16 cellular contexts compared by ENCODE assay signal in the genomic region with DNA sequence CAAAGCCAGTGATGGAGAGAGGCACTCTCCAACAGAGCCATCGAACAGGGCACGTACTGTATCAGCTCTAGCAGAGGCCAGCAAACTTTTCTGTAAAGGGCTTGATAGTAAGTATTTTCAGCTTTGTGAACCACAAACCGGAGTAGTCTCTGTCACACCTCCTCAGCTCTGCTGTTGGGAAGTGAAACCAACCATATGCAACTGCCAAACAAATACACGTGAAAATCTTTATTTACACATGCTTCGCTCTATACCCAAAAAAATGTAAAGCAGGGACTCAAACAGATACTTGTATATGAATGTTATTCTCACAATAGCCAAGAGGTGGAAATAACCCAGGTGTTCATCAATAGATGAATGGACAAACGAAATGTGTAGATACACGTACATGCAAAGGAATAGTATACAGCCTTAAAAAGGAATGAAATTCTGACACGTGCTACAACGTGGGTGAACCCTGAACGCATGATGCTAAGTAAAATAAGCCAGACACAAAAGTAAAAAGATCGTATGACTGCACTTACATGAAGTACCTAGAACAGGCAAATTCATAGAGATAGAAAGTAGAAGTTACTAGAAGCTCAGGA. TPM values are rescaled to one million over a fixed set of nuclear protein-coding genes. Genes with fewer than 3 reads are reported as not detected.
A peak's percentile ranks its signal among the peaks of the same experiment; 100 is the strongest.
DNase-seq lines count a peak whose midpoint lies in the region; ATAC-seq, FAIRE-seq and TF ChIP-seq lines count a peak whose summit lies in the region.
"Had no signal": no experiment of that assay in that cellular context is flagged by ENCODE, and none has a peak within 500 bp of the region (broad histone marks: within the 10 kb centered on the region; RNA-seq: fewer than 3 reads in every experiment).

No MANE protein-coding gene starts in this region.

- H3K9me3 ChIP-seq in testis, result no peaks in the 10 kb centered on the region

- no peaks in the 10 kb centered on the region for H3K9me3 Mint-ChIP-seq in chondrocyte (ENCODE audit: low read depth)

- peak; percentile 74 for FAIRE-seq in GM12891 (lab: Jason Lieb, UNC)
- FAIRE-seq: HepG2, kidney had no signal

- no peaks in the 10 kb centered on the region for H3K36me3 Mint-ChIP-seq in chondrocyte (ENCODE audit: low read depth)

- H3K27me3 Mint-ChIP-seq in chondrocyte (ENCODE audit: low read depth), result no peaks in the 10 kb centered on the region

- no peak overlapping the region for H3K4me3 ChIP-seq in testis

- H3K27ac Mint-ChIP-seq in chondrocyte (ENCODE audit: unreplicated experiment), result no peak overlapping the region
- H3K27ac Mint-ChIP-seq: activated naive CD8-positive, alpha-beta T cell had no signal

- WGBS in testis, 2 donors, result 94 to 96% methylated on average over 11 of the region's 11 CpGs

- intact Hi-C loops in testis (cut with DNase I; ENCODE audit: low total_unique reads), result no loop called here

- no peaks in the 10 kb centered on the region for H3K27me3 ChIP-seq in testis

- H3K4me3 Mint-ChIP-seq in chondrocyte (ENCODE audit: unreplicated experiment), result no peak overlapping the region
- H3K4me3 Mint-ChIP-seq: activated naive CD8-positive, alpha-beta T cell; central memory CD8-positive, alpha-beta T cell had no signal

- H3K27ac ChIP-seq in testis, result no peak overlapping the region
- H3K27ac ChIP-seq: parathyroid adenoma had no signal

- no peaks in the 10 kb centered on the region for H3K4me1 ChIP-seq in testis
- H3K4me1 ChIP-seq: parathyroid adenoma had no signal

- TF ChIP-seq CTCF in chondrocyte (IDR thresholded peaks at IDR 0.05) (no peak), testis (IDR thresholded peaks at IDR 0.05) (no peak)

- DNase-seq in GM12891 (ENCODE audit: insufficient read length, low spot score), result peak; percentile 39
- DNase-seq in chondrocyte (ENCODE audit: low spot score), result no peak
- no peak for DNase-seq in HUDEP-2 (lab: John Stamatoyannopoulos, UW; ENCODE audit: unreplicated experiment in 76 of 76)
- no peak for DNase-seq in effector CD8-positive, alpha-beta T cell (lab: John Stamatoyannopoulos, UW)
- no peak for DNase-seq in testis
- DNase-seq: activated CD4-positive, alpha-beta T cell treated with anti-CD3 and anti-CD28 coated beads for 1 hour; kidney; NCI-H1105 treated with DMSO at 0.1 percent for 48 hours; NCI-H510A had no signal

- peaks cover 20% of the 10 kb centered on the region for H3K4me1 Mint-ChIP-seq in chondrocyte (ENCODE audit: low read depth)
- H3K4me1 Mint-ChIP-seq: central memory CD8-positive, alpha-beta T cell had no signal

- H3K36me3 ChIP-seq in testis (ENCODE audit: low read depth, missing control alignments), result no peaks in the 10 kb centered on the region

- ATAC-seq in GM19372 (IDR thresholded peaks at IDR 0.05; ENCODE audit: low read depth, unreplicated experiment), result peak; percentile 56
- peak; percentile 62 for ATAC-seq in HG02798 (IDR thresholded peaks at IDR 0.05; ENCODE audit: poor library complexity, unreplicated experiment)
- ATAC-seq in HG03565 (IDR thresholded peaks at IDR 0.05; ENCODE audit: unreplicated experiment), result peak; percentile 77
- ATAC-seq: HepG2 had no signal

- no peak for TF ChIP-seq POLR2A in GM12891 (IDR thresholded peaks at IDR 0.05; ENCODE audit: low read depth, low read length)
- TF ChIP-seq POLR2A in testis (IDR thresholded peaks at IDR 0.05), result no peak

TF ChIP-seq in GM12891, 5 proteins besides CTCF, POLR2A, EP300 and RAD21:
- peak; percentile 90 for TF ChIP-seq SPI1 (IDR thresholded peaks at IDR 0.05; ENCODE audit: low read depth, low read length)
- TF ChIP-seq PAX5 (IDR thresholded peaks at IDR 0.05; ENCODE audit: insufficient read depth, low read length, severe bottlenecking), result no peak

RNA-seq across cellular contexts. Expression of a gene that starts 39.0 kb away (rescaled TPM):
- 4.9 TPM for polyA plus RNA-seq in GM12891 (2012; ENCODE audit: low read depth, missing spikeins)
- total RNA-seq in chondrocyte (10.9 to 14.4 TPM (median 11.9 TPM) in 3 replicates), testis (10 to 100 TPM; 52.3 to 62.7 TPM)
- polyA plus RNA-seq in testis (ENCODE audit: insufficient read depth, low read depth, low replicate concordance), result 52.3 TPM

RNA-seq across cellular contexts. Expression of a gene that starts 48.5 kb away (rescaled TPM):
- 21.3 TPM for polyA plus RNA-seq in GM12891 (2012; ENCODE audit: low read depth, missing spikeins)
- total RNA-seq in chondrocyte (17.6 to 23.6 TPM (median 19.7 TPM) in 3 replicates), testis (100 to 1,000 TPM in 1 of 2 donors, 10 to 100 TPM in 1; 78.9 to 137 TPM)
- 44.1 TPM for polyA plus RNA-seq in testis (ENCODE audit: insufficient read depth, low read depth, low replicate concordance)
